ENCODE assay signal across 8 cellular contexts in the genomic region with DNA sequence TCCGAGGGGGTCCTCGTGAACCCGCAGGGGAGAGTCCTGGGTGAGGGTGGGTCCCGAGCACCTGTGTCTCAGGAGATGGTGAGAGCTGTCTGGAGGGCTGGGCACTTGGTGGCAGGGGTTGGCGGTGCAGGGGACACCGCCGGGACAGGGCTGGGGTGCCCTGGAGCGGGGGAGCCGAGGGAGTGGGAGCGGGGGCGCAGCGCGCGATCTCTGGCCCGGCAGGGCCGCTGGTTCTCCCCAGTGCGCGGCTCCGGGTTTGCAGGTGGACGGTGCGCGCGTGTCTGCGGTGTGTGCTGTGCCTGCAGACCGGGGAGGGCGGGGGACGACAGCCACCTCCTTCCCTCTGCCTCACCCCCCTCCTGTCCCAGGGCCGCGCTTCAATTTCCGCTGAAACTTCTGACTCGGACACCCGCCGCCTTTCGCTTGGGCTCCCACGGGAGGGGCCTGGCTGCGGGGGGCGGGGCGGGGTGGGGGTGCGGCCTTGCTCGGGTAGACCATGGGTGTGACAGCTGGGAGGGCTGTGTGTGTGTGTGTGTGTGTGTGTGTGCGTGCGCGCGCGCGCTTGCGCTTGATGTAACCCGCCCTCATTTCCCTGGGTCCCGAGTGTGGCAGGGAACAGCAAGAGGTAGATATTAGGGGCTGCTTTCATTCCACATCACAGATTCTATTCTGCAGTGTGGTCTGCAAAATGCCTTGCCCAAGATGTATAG. TPM values are rescaled to one million over a fixed set of nuclear protein-coding genes. Genes with fewer than 3 reads are reported as not detected.
DNase-seq lines count a peak whose midpoint lies in the region; ATAC-seq and TF ChIP-seq lines count a peak whose summit lies in the region.

No MANE protein-coding gene starts in this region.

- no peaks in the 10 kb centered on the region for H3K27me3 ChIP-seq in A673 (replicated peaks; ENCODE audit: insufficient read depth, low read depth, low read length, poor library complexity)

- peaks cover 24% of the 10 kb centered on the region for H3K36me3 ChIP-seq in A673 (ENCODE audit: insufficient read depth, low read length, poor library complexity, severe bottlenecking)

- peak overlapping the region; percentile 84 for H3K4me3 ChIP-seq in A673 (ENCODE audit: low read depth, low read length, poor library complexity, severe bottlenecking)

- peak; percentile 52 for ATAC-seq in HG03064 (IDR thresholded peaks at IDR 0.05; ENCODE audit: low read depth, unreplicated experiment)
- ATAC-seq in memory B cell (ENCODE audit: low read depth), result peak; percentile 68

- CTCF ChIA-PET in A673 (lab: Charles Lee), result no interaction called here

- H3K9me3 Mint-ChIP-seq in memory B cell, result no peaks in the 10 kb centered on the region

- peaks cover 35% of the 10 kb centered on the region for H3K4me1 ChIP-seq in A673 (ENCODE audit: insufficient read depth, low read length, poor library complexity, severe bottlenecking)

- peak overlapping the region; percentile 67 for H3K27ac Mint-ChIP-seq in memory B cell

- DNase-seq in A673 (ENCODE audit: low spot score), result peak; percentile 86
- DNase-seq in NCI-H524 treated with DMSO at 0.1 percent for 48 hours (lab: John Stamatoyannopoulos, UW), result peak; percentile 48
- DNase-seq in activated CD4-positive, alpha-beta T cell treated with anti-CD3 and anti-CD28 coated beads, Interleukin-2, amount 50 U/mL, for 48 hours, result peak; percentile 79 to 83
- DNase-seq in effector CD4-positive, alpha-beta T cell, result peak; percentile 42
- peak; percentile 60 to 62 for DNase-seq in memory B cell (ENCODE audit: low spot score in 2 of 2)
- DNase-seq in stimulated activated CD8-positive, alpha-beta memory T cell treated with anti-CD3 and anti-CD28 coated beads, Interleukin-15, amount 100 ng/mL, for 4 hours (ENCODE audit: low read depth in 2 of 2), result peak; percentile 61 to 65

- H3K9me3 ChIP-seq in A673 (ENCODE audit: low read depth, low read length, poor library complexity, severe bottlenecking), result no peaks in the 10 kb centered on the region

- no TSS peak for BruUV-seq in A673 (replicated peaks; lab: Mats Ljungman, UMichigan)

- no peaks in the 10 kb centered on the region for H3K27me3 Mint-ChIP-seq in memory B cell

- intact Hi-C loops in A673 (cut with micrococcal nuclease; ENCODE audit: unreplicated experiment), result no loop called here

- peak overlapping the region; percentile 88 for H3K4me3 Mint-ChIP-seq in memory B cell

- TF ChIP-seq CTCF in A673 (conservative IDR thresholded peaks at IDR 0.05; ENCODE audit: low read depth, low read length), result 0 out of 2 replicates have a peak, but pooled peaks have one; percentile 8

- POLR2A ChIA-PET in A673 (lab: Charles Lee; ENCODE audit: low non-redundant PET), result interaction anchor here (0.6 to 1.8 kb wide), 4 partner anchors 10 to 20 kb away, joined by 3 to 6 read pairs (median 3); no protein-coding TSS in a partner anchor

- no peaks in the 10 kb centered on the region for H3K36me3 Mint-ChIP-seq in memory B cell

- peaks cover 13% of the 10 kb centered on the region for H3K4me1 Mint-ChIP-seq in memory B cell

- peak; percentile 33 for TF ChIP-seq POLR2A in GM18526 (IDR thresholded peaks at IDR 0.05; ENCODE audit: extremely low read depth, insufficient read length)

- peak overlapping the region; percentile 97 for H3K27ac ChIP-seq in A673 (ENCODE audit: low read depth, low read length, poor library complexity, severe bottlenecking)

RNA-seq across cellular contexts. Expression of a gene that starts 1.2 kb away (rescaled TPM):
- 43.4 and 59.6 TPM in 2 replicates for total RNA-seq in A673 (2021)

RNA-seq across cellular contexts. Expression of a gene that starts 26.4 kb away (rescaled TPM):
- total RNA-seq in A673 (2021), result 71.9 and 72.0 TPM in 2 replicates

RNA-seq across cellular contexts. Expression of a gene that starts 34.8 kb away (rescaled TPM):
- total RNA-seq in A673 (2021), result 43.4 and 55.4 TPM in 2 replicates

RNA-seq across cellular contexts. Expression of a gene that starts 56.4 kb away (rescaled TPM):
- total RNA-seq in A673 (2021), result 41.0 and 51.0 TPM in 2 replicates

Comparison
In these comparisons a context has a peak if more than half of its experiments do, and no peak if none do; other contexts are left out.
1. Peak in every context shown above with its lines: DNase-seq, ATAC-seq, H3K4me3 ChIP-seq and H3K27ac ChIP-seq.